ENCODE assay signal across 9 cellular contexts in genomic region chr10:3720228-3721019, GRCh38.
DNase-seq lines count a peak whose midpoint lies in the region; ATAC-seq and TF ChIP-seq lines count a peak whose summit lies in the region.
"Had no signal": no experiment of that assay in that cellular context is flagged by ENCODE, and none has a peak within 500 bp of the region (broad histone marks: within the 10 kb centered on the region; RNA-seq: fewer than 3 reads in every experiment).

No MANE protein-coding gene starts in this region.

- H3K27me3 ChIP-seq in sigmoid colon: no peaks in the 10 kb centered on the region

- no peak overlapping the region for H3K4me3 ChIP-seq in sigmoid colon

- no peaks in the 10 kb centered on the region for H3K36me3 ChIP-seq in sigmoid colon

- no peaks in the 10 kb centered on the region for H3K9me3 ChIP-seq in sigmoid colon

- peak; percentile 85 for ATAC-seq in Right ventricle myocardium inferior
- ATAC-seq in GM21526 (IDR thresholded peaks at IDR 0.05; ENCODE audit: low FRiP score, unreplicated experiment): no peak
- no peak for ATAC-seq in HG03025 (IDR thresholded peaks at IDR 0.05; ENCODE audit: low FRiP score, unreplicated experiment)
- no peak for ATAC-seq in GM18870 (IDR thresholded peaks at IDR 0.05; ENCODE audit: unreplicated experiment)
- no peak for ATAC-seq in GM21528 (IDR thresholded peaks at IDR 0.05; ENCODE audit: low FRiP score, unreplicated experiment)

- TF ChIP-seq EP300 in sigmoid colon (IDR thresholded peaks at IDR 0.05): peak in 2 of 4 donors; percentile 42 to 52

- 82 to 92% methylated on average over 8 of the region's 8 CpGs for whole genome bisulfite sequencing in sigmoid colon, 2 donors

- intact Hi-C loops in Right ventricle myocardium inferior (cut with DNase I) (no loop called here), sigmoid colon (cut with DNase I) (no loop called here)

- DNase-seq in GM04503 (ENCODE audit: low read depth) (peak; percentile 48), SIG-M5 (lab: John Stamatoyannopoulos, UW) (peak; percentile 89), Right ventricle myocardium inferior (ENCODE audit: missing footprints) (peak; percentile 76), sigmoid colon (peak; percentile 75)
- DNase-seq: effector CD4-positive, alpha-beta T cell had no signal

- no peak for TF ChIP-seq CTCF in sigmoid colon (IDR thresholded peaks at IDR 0.05)

- no peaks in the 10 kb centered on the region for H3K4me1 ChIP-seq in sigmoid colon

- H3K27ac ChIP-seq in sigmoid colon: no peak overlapping the region

- TF ChIP-seq POLR2A in sigmoid colon (IDR thresholded peaks at IDR 0.05): no peak
